33 cellular contexts compared by ENCODE assay signal in genomic region chr20:39072132-39072531, GRCh38.
"Had no signal": no experiment of that assay in that cellular context is flagged by ENCODE, and none has a peak within 500 bp of the region (broad histone marks: within the 10 kb centered on the region; RNA-seq: fewer than 3 reads in every experiment).

No MANE protein-coding gene starts in this region.

- H3K9me3 Mint-ChIP-seq: activated CD4-positive, alpha-beta T cell treated with anti-CD3 and anti-CD28 coated beads, Interleukin-2, amount 10 ng/mL, durations not matched to agents 24 days and 14 days; activated CD8-positive, alpha-beta T cell treated with anti-CD3 and anti-CD28 coated beads for 36 hours; activated T-cell treated with anti-CD3 and anti-CD28 coated beads, Interleukin-2, amount 50 U/mL, for 24 hours; activated T-helper 2 cell treated with anti-CD3 and anti-CD28 coated beads, Interferon-gamma antibody, Interleukin-2, Interleukin-4, amounts not matched to agents 10 μg/mL and 5 μg/mL and 100 μg/mL, durations not matched to agents 14 hours and 24 hours and 36 hours; T-helper 1 cell treated with Interleukin-12 subunit alpha and Interleukin-12 subunit beta and Interleukin-4 antibody, amounts not matched to agents 30 μg/mL and 1 μg/mL, for 36 hours; T-helper 2 cell treated with Interferon-gamma antibody and Interleukin-4, amounts not matched to agents 5 μg/mL and 100 μg/mL, for 36 hours had no signal

- H3K36me3 ChIP-seq: adrenal gland, brain microvascular endothelial cell, breast epithelium had no signal

- DNase-seq: activated B cell treated with CpG ODN at 0.5 μM for 24 hours; activated CD4-positive, alpha-beta memory T cell treated with anti-CD3 and anti-CD28 coated beads for 36 hours; activated CD4-positive, alpha-beta T cell treated with anti-CD3 and anti-CD28 coated beads for 4 hours; activated CD4-positive, alpha-beta T cell treated with anti-CD3 and anti-CD28 coated beads, Interleukin-2, amount 10 ng/mL, durations not matched to agents 24 days and 14 days; activated CD4-positive, alpha-beta T cell treated with anti-CD3 and anti-CD28 coated beads, Interleukin-2, amount 50 U/mL, for 1 hour; activated CD4-positive, alpha-beta T cell treated with anti-CD3 and anti-CD28 coated beads, Interleukin-2, amount 50 U/mL, for 4 hours; activated CD4-positive, CD25-positive, alpha-beta regulatory T cell treated with anti-CD3 and anti-CD28 coated beads, Interleukin-2, amount 50 U/mL, for 72 hours; activated CD8-positive, alpha-beta memory T cell treated with anti-CD3 and anti-CD28 coated beads, Interleukin-2, amount 50 U/mL, for 48 hours; activated CD8-positive, alpha-beta T cell treated with anti-CD3 and anti-CD28 coated beads for 36 hours; activated effector memory CD4-positive, alpha-beta T cell treated with Interleukin-2 at 50 U/mL for 16 hours; activated gamma-delta T cell; activated naive CD4-positive, alpha-beta T cell treated with anti-CD3 and anti-CD28 coated beads, Interleukin-2, amount 50 U/mL, for 16 hours; activated naive CD4-positive, alpha-beta T cell treated with Interleukin-2 at 50 U/mL for 16 hours; activated naive CD8-positive, alpha-beta T cell treated with anti-CD3 and anti-CD28 coated beads for 36 hours; activated T-cell treated with anti-CD3 and anti-CD28 coated beads, Interleukin-2, amount 50 U/mL, for 24 hours; activated T-cell treated with anti-CD3 and anti-CD28 coated beads, Interleukin-2, amount 50 U/mL, for 48 hours; adrenal gland; amniotic stem cell; aorta; body of pancreas; brain microvascular endothelial cell; central memory CD4-positive, alpha-beta T cell; T-helper 1 cell; T-helper 2 cell; T-helper 9 cell had no signal

- H3K4me3 ChIP-seq: adrenal gland, body of pancreas, breast epithelium had no signal

- H3K4me1 ChIP-seq: body of pancreas, breast epithelium had no signal

- H3K36me3 Mint-ChIP-seq: activated CD4-positive, alpha-beta memory T cell treated with anti-CD3 and anti-CD28 coated beads for 36 hours; activated naive CD8-positive, alpha-beta T cell treated with anti-CD3 and anti-CD28 coated beads for 36 hours had no signal

- H3K27me3 ChIP-seq: body of pancreas, brain microvascular endothelial cell had no signal

- H3K27ac ChIP-seq: adrenal gland, body of pancreas, brain microvascular endothelial cell, breast epithelium, VCaP had no signal

- H3K4me3 Mint-ChIP-seq: activated B cell treated with CpG ODN at 0.5 μM for 24 hours; activated CD4-positive, alpha-beta memory T cell treated with anti-CD3 and anti-CD28 coated beads for 36 hours; activated CD4-positive, alpha-beta T cell treated with anti-CD3 and anti-CD28 coated beads, Interleukin-2, amount 10 ng/mL, durations not matched to agents 24 days and 14 days; activated CD8-positive, alpha-beta T cell treated with anti-CD3 and anti-CD28 coated beads for 36 hours; activated naive CD8-positive, alpha-beta T cell treated with anti-CD3 and anti-CD28 coated beads for 36 hours; activated T-cell treated with anti-CD3 and anti-CD28 coated beads, Interleukin-2, amount 50 U/mL, for 24 hours; T-helper 1 cell treated with Interleukin-12 subunit alpha and Interleukin-12 subunit beta and Interleukin-4 antibody, amounts not matched to agents 30 μg/mL and 1 μg/mL, for 36 hours; T-helper 2 cell treated with Interferon-gamma antibody and Interleukin-4, amounts not matched to agents 5 μg/mL and 100 μg/mL, for 36 hours had no signal

- FAIRE-seq: astrocyte, TTC549 had no signal

- H3K9me3 ChIP-seq: adrenal gland, body of pancreas had no signal

- H3K27ac Mint-ChIP-seq: activated B cell treated with CpG ODN at 0.5 μM for 24 hours; activated CD4-positive, alpha-beta memory T cell treated with anti-CD3 and anti-CD28 coated beads for 36 hours; activated CD4-positive, alpha-beta T cell treated with anti-CD3 and anti-CD28 coated beads, Interleukin-2, amount 10 ng/mL, durations not matched to agents 24 days and 14 days; activated CD8-positive, alpha-beta T cell treated with anti-CD3 and anti-CD28 coated beads for 36 hours; activated naive CD4-positive, alpha-beta T cell treated with anti-CD3 and anti-CD28 coated beads, Interleukin-2, amount 50 U/mL, for 72 hours; activated naive CD8-positive, alpha-beta T cell treated with anti-CD3 and anti-CD28 coated beads for 36 hours; activated T-cell treated with anti-CD3 and anti-CD28 coated beads, Interleukin-2, amount 50 U/mL, for 24 hours; activated T-helper 2 cell treated with anti-CD3 and anti-CD28 coated beads, Interferon-gamma antibody, Interleukin-2, Interleukin-4, amounts not matched to agents 10 μg/mL and 5 μg/mL and 100 μg/mL, durations not matched to agents 14 hours and 24 hours and 36 hours; T-helper 1 cell treated with Interleukin-12 subunit alpha and Interleukin-12 subunit beta and Interleukin-4 antibody, amounts not matched to agents 30 μg/mL and 1 μg/mL, for 36 hours; T-helper 2 cell treated with Interferon-gamma antibody and Interleukin-4, amounts not matched to agents 5 μg/mL and 100 μg/mL, for 36 hours had no signal

- H3K4me1 Mint-ChIP-seq: activated B cell treated with CpG ODN at 0.5 μM for 24 hours; activated CD4-positive, alpha-beta T cell treated with anti-CD3 and anti-CD28 coated beads, Interleukin-2, amount 10 ng/mL, durations not matched to agents 24 days and 14 days; activated naive CD8-positive, alpha-beta T cell treated with anti-CD3 and anti-CD28 coated beads for 36 hours had no signal
